Comparison of ENCODE assay signal across 24 cellular contexts in the genomic region with DNA sequence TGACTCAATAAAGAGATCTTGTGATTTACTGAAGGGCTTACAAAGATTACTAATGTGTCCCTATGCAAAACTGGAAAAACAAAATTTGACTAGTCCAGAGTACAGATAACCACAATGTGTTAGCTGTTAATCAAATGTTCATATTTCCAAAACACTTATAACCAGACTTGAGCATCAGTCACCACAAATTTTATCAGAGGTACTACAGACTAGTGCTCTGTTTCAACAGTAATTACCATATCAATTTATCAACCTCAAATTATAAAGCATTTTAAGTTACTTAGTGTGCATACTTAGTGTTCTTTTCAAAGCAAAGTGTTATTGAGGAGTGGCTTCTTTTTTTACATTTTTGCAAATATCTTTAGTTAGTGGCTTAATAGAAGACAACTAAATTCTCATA.
"Had no signal": no experiment of that assay in that cellular context is flagged by ENCODE, and none has a peak within 500 bp of the region (broad histone marks: within the 10 kb centered on the region; RNA-seq: fewer than 3 reads in every experiment).

No MANE protein-coding gene starts in this region.

- H3K27me3 ChIP-seq: esophagus squamous epithelium, gastrocnemius medialis, heart left ventricle, hepatocyte, left lung had no signal

- H3K4me3 ChIP-seq: esophagus squamous epithelium, gastrocnemius medialis, heart left ventricle, hepatocyte, left lung, lower lobe of right lung, mucosa of descending colon had no signal

- H2AFZ ChIP-seq: hepatocyte had no signal

- H3K9me3 ChIP-seq: esophagus squamous epithelium, gastrocnemius medialis, heart left ventricle, left lung, lower lobe of right lung, mucosa of descending colon had no signal

- H3K4me2 ChIP-seq: hepatocyte had no signal

- H3K79me2 ChIP-seq: hepatocyte had no signal

- ATAC-seq: effector memory CD8-positive, alpha-beta T cell; esophagus mucosa; gastrocnemius medialis; heart left ventricle; left cardiac atrium; left lung; left ventricle myocardium superior; lower lobe of right lung; mucosa of descending colon; naive thymus-derived CD8-positive, alpha-beta T cell had no signal

- H3K27ac ChIP-seq: epithelial cell of prostate, esophagus squamous epithelium, gastrocnemius medialis, heart left ventricle, hepatocyte, left lung, lower lobe of right lung had no signal

- H3K4me1 ChIP-seq: esophagus squamous epithelium, gastrocnemius medialis, heart left ventricle, left lung, lower lobe of right lung had no signal

- H3K36me3 ChIP-seq: esophagus squamous epithelium, gastrocnemius medialis, heart left ventricle, left lung, lower lobe of right lung had no signal

- DNase-seq: cortex of kidney; effector CD8-positive, alpha-beta T cell; effector memory CD8-positive, alpha-beta T cell; endodermal cell; erythroblast; esophagus squamous epithelium; foreskin fibroblast; foreskin melanocyte; gastrocnemius medialis; glutamatergic neuron; heart left ventricle; hypothalamus; immature natural killer cell; left cardiac atrium; left lung; left ventricle myocardium superior; lower lobe of right lung; mesenchymal stem cell; mucosa of descending colon; naive B cell; naive thymus-derived CD8-positive, alpha-beta T cell had no signal
